In the genomic region with DNA sequence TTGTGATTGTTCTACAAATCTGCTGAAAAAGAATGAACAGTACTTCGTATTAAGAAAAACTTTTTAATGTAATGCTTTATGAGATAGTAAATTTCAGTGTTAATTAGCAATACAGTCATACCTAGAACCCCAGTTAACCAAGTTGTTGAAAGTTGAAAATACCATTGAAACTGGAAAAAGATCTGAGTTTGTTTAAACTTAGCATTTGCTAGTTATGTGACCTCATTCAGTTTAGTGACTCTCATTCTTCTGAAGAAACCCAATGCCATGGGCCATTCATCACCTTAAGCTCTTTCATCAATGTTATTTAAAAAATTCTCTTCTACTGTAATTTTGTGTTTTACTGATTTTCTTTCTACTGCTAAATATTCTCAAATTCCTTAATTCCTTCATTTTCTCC, we compare ENCODE assay signal across 1 cellular context.
TF ChIP-seq lines count a peak whose summit lies in the region.

No MANE protein-coding gene starts in this region.

TF ChIP-seq in K562, 482 proteins besides CTCF, POLR2A, EP300 and RAD21:
- no peak for TF ChIP-seq SMARCC2 (IDR thresholded peaks at IDR 0.05; ENCODE audit: low read depth)
- TF ChIP-seq, protein P1, sequence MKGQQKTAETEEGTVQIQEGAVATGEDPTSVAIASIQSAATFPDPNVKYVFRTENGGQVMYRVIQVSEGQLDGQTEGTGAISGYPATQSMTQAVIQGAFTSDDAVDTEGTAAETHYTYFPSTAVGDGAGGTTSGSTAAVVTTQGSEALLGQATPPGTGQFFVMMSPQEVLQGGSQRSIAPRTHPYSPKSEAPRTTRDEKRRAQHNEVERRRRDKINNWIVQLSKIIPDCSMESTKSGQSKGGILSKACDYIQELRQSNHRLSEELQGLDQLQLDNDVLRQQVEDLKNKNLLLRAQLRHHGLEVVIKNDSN (CRISPR knock-in tag; IDR thresholded peaks at IDR 0.05): no peak
- TF ChIP-seq ATF7 (IDR thresholded peaks at IDR 0.05): no peak
- no peak for TF ChIP-seq ZNF354B (CRISPR knock-in tag; IDR thresholded peaks at IDR 0.05)
- TF ChIP-seq ZNF184 (CRISPR knock-in tag; IDR thresholded peaks at IDR 0.05): no peak
- no peak for TF ChIP-seq ZNF134 (CRISPR knock-in tag; conservative IDR thresholded peaks at IDR 0.05)
- TF ChIP-seq, protein P2, sequence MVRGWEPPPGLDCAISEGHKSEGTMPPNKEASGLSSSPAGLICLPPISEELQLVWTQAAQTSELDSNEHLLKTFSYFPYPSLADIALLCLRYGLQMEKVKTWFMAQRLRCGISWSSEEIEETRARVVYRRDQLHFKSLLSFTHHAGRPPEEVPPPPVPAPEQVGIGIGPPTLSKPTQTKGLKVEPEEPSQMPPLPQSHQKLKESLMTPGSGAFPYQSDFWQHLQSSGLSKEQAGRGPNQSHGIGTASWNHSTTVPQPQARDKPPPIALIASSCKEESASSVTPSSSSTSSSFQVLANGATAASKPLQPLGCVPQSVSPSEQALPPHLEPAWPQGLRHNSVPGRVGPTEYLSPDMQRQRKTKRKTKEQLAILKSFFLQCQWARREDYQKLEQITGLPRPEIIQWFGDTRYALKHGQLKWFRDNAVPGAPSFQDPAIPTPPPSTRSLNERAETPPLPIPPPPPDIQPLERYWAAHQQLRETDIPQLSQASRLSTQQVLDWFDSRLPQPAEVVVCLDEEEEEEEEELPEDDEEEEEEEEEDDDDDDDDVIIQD (CRISPR knock-in tag; IDR thresholded peaks at IDR 0.05): no peak
- TF ChIP-seq CBFB (CRISPR knock-in tag; IDR thresholded peaks at IDR 0.05): no peak
- no peak for TF ChIP-seq SP2 (IDR thresholded peaks at IDR 0.05; ENCODE audit: extremely low read depth, low read depth, low read length, poor library complexity, severe bottlenecking)
- no peak for TF ChIP-seq STAT5A (IDR thresholded peaks at IDR 0.05; ENCODE audit: borderline replicate concordance, low read length)
- no peak for TF ChIP-seq SMC3 (conservative IDR thresholded peaks at IDR 0.05; ENCODE audit: insufficient read depth, low read depth, low read length)
- TF ChIP-seq, protein P3, sequence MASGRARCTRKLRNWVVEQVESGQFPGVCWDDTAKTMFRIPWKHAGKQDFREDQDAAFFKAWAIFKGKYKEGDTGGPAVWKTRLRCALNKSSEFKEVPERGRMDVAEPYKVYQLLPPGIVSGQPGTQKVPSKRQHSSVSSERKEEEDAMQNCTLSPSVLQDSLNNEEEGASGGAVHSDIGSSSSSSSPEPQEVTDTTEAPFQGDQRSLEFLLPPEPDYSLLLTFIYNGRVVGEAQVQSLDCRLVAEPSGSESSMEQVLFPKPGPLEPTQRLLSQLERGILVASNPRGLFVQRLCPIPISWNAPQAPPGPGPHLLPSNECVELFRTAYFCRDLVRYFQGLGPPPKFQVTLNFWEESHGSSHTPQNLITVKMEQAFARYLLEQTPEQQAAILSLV (tag; IDR thresholded peaks at IDR 0.05): no peak
- TF ChIP-seq TAF1 (IDR thresholded peaks at IDR 0.05; ENCODE audit: control insufficient read depth, extremely low read depth, insufficient read depth, low read length, severe bottlenecking): no peak
- TF ChIP-seq, protein P4, sequence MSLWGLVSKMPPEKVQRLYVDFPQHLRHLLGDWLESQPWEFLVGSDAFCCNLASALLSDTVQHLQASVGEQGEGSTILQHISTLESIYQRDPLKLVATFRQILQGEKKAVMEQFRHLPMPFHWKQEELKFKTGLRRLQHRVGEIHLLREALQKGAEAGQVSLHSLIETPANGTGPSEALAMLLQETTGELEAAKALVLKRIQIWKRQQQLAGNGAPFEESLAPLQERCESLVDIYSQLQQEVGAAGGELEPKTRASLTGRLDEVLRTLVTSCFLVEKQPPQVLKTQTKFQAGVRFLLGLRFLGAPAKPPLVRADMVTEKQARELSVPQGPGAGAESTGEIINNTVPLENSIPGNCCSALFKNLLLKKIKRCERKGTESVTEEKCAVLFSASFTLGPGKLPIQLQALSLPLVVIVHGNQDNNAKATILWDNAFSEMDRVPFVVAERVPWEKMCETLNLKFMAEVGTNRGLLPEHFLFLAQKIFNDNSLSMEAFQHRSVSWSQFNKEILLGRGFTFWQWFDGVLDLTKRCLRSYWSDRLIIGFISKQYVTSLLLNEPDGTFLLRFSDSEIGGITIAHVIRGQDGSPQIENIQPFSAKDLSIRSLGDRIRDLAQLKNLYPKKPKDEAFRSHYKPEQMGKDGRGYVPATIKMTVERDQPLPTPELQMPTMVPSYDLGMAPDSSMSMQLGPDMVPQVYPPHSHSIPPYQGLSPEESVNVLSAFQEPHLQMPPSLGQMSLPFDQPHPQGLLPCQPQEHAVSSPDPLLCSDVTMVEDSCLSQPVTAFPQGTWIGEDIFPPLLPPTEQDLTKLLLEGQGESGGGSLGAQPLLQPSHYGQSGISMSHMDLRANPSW (CRISPR knock-in tag; IDR thresholded peaks at IDR 0.05): no peak
- no peak for TF ChIP-seq SMARCB1 (IDR thresholded peaks at IDR 0.05; ENCODE audit: insufficient read length, low read depth)
- no peak for TF ChIP-seq BDP1 (IDR thresholded peaks at IDR 0.05; ENCODE audit: insufficient read depth, insufficient read length)
